15 cellular contexts compared by ENCODE assay signal in genomic region chr20:63773571-63774347, GRCh38. TPM values are rescaled to one million over a fixed set of nuclear protein-coding genes. Genes with fewer than 3 reads are reported as not detected.
"Had no signal": no experiment of that assay in that cellular context is flagged by ENCODE, and none has a peak within 500 bp of the region (broad histone marks: within the 10 kb centered on the region; RNA-seq: fewer than 3 reads in every experiment).

No MANE protein-coding gene starts in this region.

- DNase-seq: activated naive CD4-positive, alpha-beta T cell treated with anti-CD3 and anti-CD28 coated beads, Interleukin-2, amount 10 ng/mL, durations not matched to agents 7 days and 5 days; body of pancreas; cerebellar nuclear complex; endodermal cell; left cardiac atrium; mammary epithelial cell; naive thymus-derived CD8-positive, alpha-beta T cell; occipital lobe; stimulated activated CD4-positive, alpha-beta T cell treated with anti-CD3 and anti-CD28 coated beads, Interleukin-15, amount 100 ng/mL, for 24 hours; stimulated activated CD4-positive, alpha-beta T cell treated with anti-CD3 and anti-CD28 coated beads, Interleukin-4, amount 100 ng/mL, for 24 hours; stomach had no signal

- H3K27me3 ChIP-seq: body of pancreas had no signal

- H3K4me1 ChIP-seq: body of pancreas had no signal

- FAIRE-seq: urothelium cell line had no signal

- ATAC-seq: activated CD4-positive, CD25-positive, alpha-beta regulatory T cell treated with anti-CD3 and anti-CD28 coated beads, Interleukin-2, amount 50 U/mL, for 24 hours; body of pancreas; naive thymus-derived CD8-positive, alpha-beta T cell had no signal

- H3K4me3 ChIP-seq: body of pancreas, mucosa of descending colon, stomach, thoracic aorta had no signal

- H3K9me3 ChIP-seq: body of pancreas, mucosa of descending colon, stomach, thoracic aorta had no signal

- H3K27ac ChIP-seq: body of pancreas, thoracic aorta had no signal

- H3K36me3 ChIP-seq: thoracic aorta had no signal

RNA-seq across cellular contexts. Expression of gene ZBTB46, which starts 57.3 kb away (rescaled TPM):
- total RNA-seq: naive thymus-derived CD8-positive, alpha-beta T cell had no signal
